Comparison of ENCODE assay signal across 12 cellular contexts in the genomic region with DNA sequence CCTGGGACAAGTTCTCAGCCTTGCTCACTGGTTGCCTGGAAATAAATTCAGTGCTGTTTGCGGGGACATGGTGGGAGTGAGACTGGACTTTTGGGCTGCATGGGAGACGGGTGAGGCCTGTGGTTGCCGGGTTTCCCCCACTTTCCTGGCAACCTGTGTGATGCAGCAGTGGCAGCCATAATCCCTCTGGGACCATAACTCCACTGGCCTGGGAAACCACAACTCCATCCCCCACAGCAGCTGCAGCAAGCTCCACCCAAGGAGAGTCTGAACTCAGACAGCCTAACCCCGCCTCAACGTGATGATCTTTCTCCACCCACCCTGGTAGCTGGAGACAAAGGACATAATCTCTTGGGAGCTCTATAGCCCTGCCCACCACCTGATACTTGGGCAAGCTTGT.
DNase-seq lines count a peak whose midpoint lies in the region; ATAC-seq and TF ChIP-seq lines count a peak whose summit lies in the region.
"Had no signal": no experiment of that assay in that cellular context is flagged by ENCODE, and none has a peak within 500 bp of the region (broad histone marks: within the 10 kb centered on the region; RNA-seq: fewer than 3 reads in every experiment).

No MANE protein-coding gene starts in this region.

- peaks cover 11% of the 10 kb centered on the region; the same call in 1 of the 2 replicates for H3K36me3 Mint-ChIP-seq in HFFc6 (ENCODE audit: low read depth)
- H3K36me3 Mint-ChIP-seq: CD4-positive, alpha-beta memory T cell had no signal

- H3K27ac Mint-ChIP-seq in HFFc6: no peak overlapping the region
- H3K27ac Mint-ChIP-seq: activated CD4-positive, alpha-beta T cell treated with anti-CD3 and anti-CD28 coated beads for 36 hours; CD4-positive, alpha-beta memory T cell had no signal

- no peaks in the 10 kb centered on the region for H3K36me3 ChIP-seq in GM06990 (ENCODE audit: control insufficient read depth, insufficient read depth, low read length)
- H3K36me3 ChIP-seq: transverse colon had no signal

- H3K9me3 Mint-ChIP-seq in HFFc6: no peaks in the 10 kb centered on the region; the same call in 1 of the 2 replicates

- no peak overlapping the region for H3K4me3 ChIP-seq in GM06990 (replicated peaks; ENCODE audit: low read depth, low read length)
- H3K4me3 ChIP-seq: transverse colon had no signal

- TF ChIP-seq CTCF in GM06990 (IDR thresholded peaks at IDR 0.05; ENCODE audit: insufficient read depth, low read length, poor library complexity, severe bottlenecking) (no peak), HFFc6 (IDR thresholded peaks at IDR 0.05) (no peak)

- peaks cover 1% of the 10 kb centered on the region; the same call in 1 of the 2 replicates for H3K27me3 Mint-ChIP-seq in HFFc6 (ENCODE audit: insufficient read depth)

- DNase-seq in GM06990 (ENCODE audit: extremely low read depth, insufficient read length) (peak; percentile 49), SW480 (ENCODE audit: low spot score) (peak; percentile 40), HFFc6 (no peak), LoVo (ENCODE audit: low spot score) (no peak), NCI-H1092 (lab: John Stamatoyannopoulos, UW) (no peak), NCI-H524 (lab: John Stamatoyannopoulos, UW) (no peak)
- DNase-seq: activated CD4-positive, alpha-beta T cell treated with anti-CD3 and anti-CD28 coated beads for 36 hours; CD4-positive, alpha-beta memory T cell; stimulated activated CD4-positive, alpha-beta T cell treated with anti-CD3 and anti-CD28 coated beads, Interleukin-2, amount 100 ng/mL, for 48 hours; transverse colon had no signal

- no peak overlapping the region for H3K4me3 Mint-ChIP-seq in HFFc6
- H3K4me3 Mint-ChIP-seq: activated CD4-positive, alpha-beta T cell treated with anti-CD3 and anti-CD28 coated beads for 36 hours; CD4-positive, alpha-beta memory T cell had no signal

- no peaks in the 10 kb centered on the region for H3K27me3 ChIP-seq in GM06990 (replicated peaks; ENCODE audit: control insufficient read depth, insufficient read depth, low read length)
- H3K27me3 ChIP-seq: transverse colon had no signal

- H3K4me1 Mint-ChIP-seq in HFFc6 (ENCODE audit: low read depth): peaks cover 8% of the 10 kb centered on the region; the same call in 1 of the 2 replicates
- H3K4me1 Mint-ChIP-seq: activated CD4-positive, alpha-beta T cell treated with anti-CD3 and anti-CD28 coated beads for 36 hours; CD4-positive, alpha-beta memory T cell had no signal

- peak; percentile 90 for ATAC-seq in GM21423 (IDR thresholded peaks at IDR 0.05; ENCODE audit: unreplicated experiment)
- peak; percentile 86 for ATAC-seq in HG03175 (IDR thresholded peaks at IDR 0.05; ENCODE audit: unreplicated experiment)
- ATAC-seq: activated CD4-positive, alpha-beta T cell treated with anti-CD3 and anti-CD28 coated beads for 36 hours had no signal

Comparison
In these comparisons a context has a peak if more than half of its experiments do, and no peak if none do; other contexts are left out.
1. DNase-seq: peak in GM06990 (single experiment) and SW480 (single experiment); none in HFFc6 (single experiment), LoVo (single experiment), NCI-H1092 (single experiment) and NCI-H524 (0 of 2).